ENCODE assay signal across 38 cellular contexts in the genomic region with DNA sequence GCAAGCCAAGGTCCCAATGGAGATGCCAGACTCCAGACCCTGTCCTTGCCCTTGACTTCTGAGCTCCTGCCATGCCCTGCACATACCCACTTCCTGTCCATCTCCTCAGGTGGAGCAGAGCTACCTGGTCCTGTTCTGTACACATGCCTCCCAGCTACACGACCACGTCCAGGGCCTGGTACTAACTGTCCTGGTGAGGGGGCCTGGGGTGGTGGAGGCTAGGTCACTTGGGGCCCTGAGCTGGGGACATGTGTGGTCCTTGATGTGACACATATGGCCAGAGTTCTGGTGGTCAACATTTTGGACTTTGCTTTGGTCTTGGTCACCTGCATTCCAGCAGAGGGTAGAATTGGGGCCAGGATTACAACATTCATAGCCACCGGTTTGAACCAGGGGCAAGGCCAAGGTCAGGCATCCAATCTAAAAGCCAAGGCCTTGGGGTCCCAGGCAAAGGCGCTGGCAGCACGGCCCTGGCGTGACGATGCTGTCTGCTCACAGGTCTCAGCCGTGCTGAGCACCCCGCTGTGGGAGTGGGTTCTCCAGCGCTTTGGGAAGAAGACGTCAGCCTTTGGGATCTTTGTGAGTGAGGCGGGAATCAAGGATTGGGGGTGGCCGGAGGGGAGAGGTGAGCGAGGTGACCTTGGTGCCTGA. TPM values are rescaled to one million over a fixed set of nuclear protein-coding genes. Genes with fewer than 3 reads are reported as not detected.
"Had no signal": no experiment of that assay in that cellular context is flagged by ENCODE, and none has a peak within 500 bp of the region (broad histone marks: within the 10 kb centered on the region; RNA-seq: fewer than 3 reads in every experiment).

No MANE protein-coding gene starts in this region.

- DNase-seq: activated CD4-positive, alpha-beta memory T cell treated with anti-CD3 and anti-CD28 coated beads for 36 hours; activated CD4-positive, alpha-beta T cell treated with anti-CD3 and anti-CD28 coated beads, Interleukin-2, amount 10 ng/mL, durations not matched to agents 24 days and 14 days; activated naive CD4-positive, alpha-beta T cell; activated naive CD8-positive, alpha-beta T cell treated with anti-CD3 and anti-CD28 coated beads, Interleukin-2, amount 10 ng/mL, durations not matched to agents 7 days and 5 days; activated T-cell treated with anti-CD3 and anti-CD28 coated beads for 4 hours; activated T-cell treated with anti-CD3 and anti-CD28 coated beads, Interleukin-2, amount 50 U/mL, for 72 hours; effector memory CD8-positive, alpha-beta T cell; foreskin keratinocyte; heart right ventricle; kidney glomerular epithelial cell; mesendoderm; mucosa of descending colon; nephron progenitor cell; nucleus accumbens; pancreas; retina; sigmoid colon; SK-N-SH; small intestine; stimulated activated CD4-positive, alpha-beta T cell treated with anti-CD3 and anti-CD28 coated beads, Interleukin-1b, Interleukin-23, amount 100 ng/mL, for 48 hours; stimulated activated CD4-positive, alpha-beta T cell treated with anti-CD3 and anti-CD28 coated beads, Interleukin-4, amount 100 ng/mL, for 4 hours; stimulated activated CD8-positive, alpha-beta memory T cell treated with anti-CD3 and anti-CD28 coated beads, Interleukin-4, amount 100 ng/mL, for 48 hours; stimulated activated naive CD4-positive, alpha-beta T cell; SW 1271; T-helper 9 cell; tibial artery; upper lobe of right lung had no signal

- H3K9me3 ChIP-seq: ascending aorta, heart right ventricle, left lung, mucosa of descending colon, pancreas, prostate gland, sigmoid colon, SK-N-SH, suprapubic skin, tibial artery, upper lobe of right lung had no signal

- H3K4me3 ChIP-seq: ascending aorta, coronary artery, heart right ventricle, left lung, lung, mucosa of descending colon, pancreas, prostate gland, sigmoid colon, suprapubic skin, tibial artery, upper lobe of right lung had no signal

- H3K27ac ChIP-seq: ascending aorta, coronary artery, foreskin keratinocyte, heart right ventricle, left lung, pancreas, prostate gland, sigmoid colon, suprapubic skin, tibial artery, upper lobe of right lung, VCaP had no signal

- H3K27me3 Mint-ChIP-seq: activated CD4-positive, alpha-beta memory T cell treated with anti-CD3 and anti-CD28 coated beads for 36 hours; activated CD4-positive, alpha-beta T cell treated with anti-CD3 and anti-CD28 coated beads, Interleukin-2, amount 10 ng/mL, durations not matched to agents 24 days and 14 days; activated naive CD8-positive, alpha-beta T cell treated with anti-CD3 and anti-CD28 coated beads, Interleukin-2, amount 10 ng/mL, durations not matched to agents 7 days and 5 days; effector memory CD8-positive, alpha-beta T cell had no signal

- H3K4me2 ChIP-seq: SK-N-SH had no signal

- H3K27ac Mint-ChIP-seq: activated CD4-positive, alpha-beta memory T cell treated with anti-CD3 and anti-CD28 coated beads for 36 hours; activated CD4-positive, alpha-beta T cell treated with anti-CD3 and anti-CD28 coated beads, Interleukin-2, amount 10 ng/mL, durations not matched to agents 24 days and 14 days; activated naive CD8-positive, alpha-beta T cell treated with anti-CD3 and anti-CD28 coated beads, Interleukin-2, amount 10 ng/mL, durations not matched to agents 7 days and 5 days; activated T-cell treated with anti-CD3 and anti-CD28 coated beads, Interleukin-2, amount 50 U/mL, for 72 hours; brain; T-helper 1 cell treated with Interleukin-12 subunit alpha and Interleukin-12 subunit beta and Interleukin-4 antibody, amounts not matched to agents 30 μg/mL and 1 μg/mL, for 36 hours had no signal

- H3K4me1 ChIP-seq: ascending aorta, heart right ventricle, left lung, pancreas, prostate gland, sigmoid colon, suprapubic skin, tibial artery, upper lobe of right lung had no signal

- H3K4me1 Mint-ChIP-seq: activated CD4-positive, alpha-beta T cell treated with anti-CD3 and anti-CD28 coated beads, Interleukin-2, amount 10 ng/mL, durations not matched to agents 24 days and 14 days; activated naive CD8-positive, alpha-beta T cell treated with anti-CD3 and anti-CD28 coated beads, Interleukin-2, amount 10 ng/mL, durations not matched to agents 7 days and 5 days; nephron progenitor cell had no signal

- H3K4me3 Mint-ChIP-seq: activated CD4-positive, alpha-beta memory T cell treated with anti-CD3 and anti-CD28 coated beads for 36 hours; activated CD4-positive, alpha-beta T cell treated with anti-CD3 and anti-CD28 coated beads, Interleukin-2, amount 10 ng/mL, durations not matched to agents 24 days and 14 days; activated naive CD8-positive, alpha-beta T cell treated with anti-CD3 and anti-CD28 coated beads, Interleukin-2, amount 10 ng/mL, durations not matched to agents 7 days and 5 days; activated T-cell treated with anti-CD3 and anti-CD28 coated beads, Interleukin-2, amount 50 U/mL, for 72 hours; brain; effector memory CD8-positive, alpha-beta T cell; nephron progenitor cell; T-helper 1 cell treated with Interleukin-12 subunit alpha and Interleukin-12 subunit beta and Interleukin-4 antibody, amounts not matched to agents 30 μg/mL and 1 μg/mL, for 36 hours had no signal

- H3K9ac ChIP-seq: SK-N-SH had no signal

- H3K9me3 Mint-ChIP-seq: activated CD4-positive, alpha-beta memory T cell treated with anti-CD3 and anti-CD28 coated beads for 36 hours; activated CD4-positive, alpha-beta T cell treated with anti-CD3 and anti-CD28 coated beads, Interleukin-2, amount 10 ng/mL, durations not matched to agents 24 days and 14 days; activated naive CD8-positive, alpha-beta T cell treated with anti-CD3 and anti-CD28 coated beads, Interleukin-2, amount 10 ng/mL, durations not matched to agents 7 days and 5 days; activated T-cell treated with anti-CD3 and anti-CD28 coated beads, Interleukin-2, amount 50 U/mL, for 72 hours; brain; effector memory CD8-positive, alpha-beta T cell; nephron progenitor cell; T-helper 1 cell treated with Interleukin-12 subunit alpha and Interleukin-12 subunit beta and Interleukin-4 antibody, amounts not matched to agents 30 μg/mL and 1 μg/mL, for 36 hours had no signal

- H3K36me3 ChIP-seq: pancreas, prostate gland had no signal

- H3K27me3 ChIP-seq: ascending aorta, foreskin keratinocyte, heart right ventricle, left lung, pancreas, sigmoid colon, suprapubic skin, tibial artery, upper lobe of right lung had no signal

RNA-seq across cellular contexts. Expression of a gene that starts 12.6 kb away (rescaled TPM):
- total RNA-seq: activated naive CD8-positive, alpha-beta T cell treated with anti-CD3 and anti-CD28 coated beads, Interleukin-2, amount 10 ng/mL, durations not matched to agents 7 days and 5 days; ascending aorta; cardiac septum; esophagus mucosa; prostate gland; sigmoid colon had no signal

RNA-seq across cellular contexts. Expression of a gene that starts 27.1 kb away (rescaled TPM):
- total RNA-seq: ascending aorta had no signal
